ENCODE assay signal across 8 cellular contexts in genomic region chr12:31118831-31119530, GRCh38. TPM values are rescaled to one million over a fixed set of nuclear protein-coding genes. Genes with fewer than 3 reads are reported as not detected.
DNase-seq lines count a peak whose midpoint lies in the region; ATAC-seq and TF ChIP-seq lines count a peak whose summit lies in the region.

No MANE protein-coding gene starts in this region.

- in situ Hi-C loops in gastrocnemius medialis (cut with MboI; ENCODE audit: low sequenced_read_pairs in 4 of 4): loop anchor here in 1 of 4 donors (25.0 kb wide), 1 partner anchor 118 kb away; no protein-coding TSS in a partner anchor

- no peaks in the 10 kb centered on the region for H3K9me3 ChIP-seq in heart right ventricle
- H3K9me3 ChIP-seq in gastrocnemius medialis: no peaks in the 10 kb centered on the region

- H3K4me3 ChIP-seq in WI38 (ENCODE audit: low read depth, low read length) (peak overlapping the region; percentile 17), heart right ventricle (peak overlapping the region in 8 of 10 donors; percentile 10 to 35 (median 20)), gastrocnemius medialis (peak overlapping the region; percentile 19 to 58 (median 45))

- peak; percentile 74 for DNase-seq in activated effector memory CD4-positive, alpha-beta T cell treated with anti-CD3 and anti-CD28 coated beads, Interleukin-2, amount 50 U/mL, for 16 hours
- no peak for DNase-seq in activated effector memory CD4-positive, alpha-beta T cell treated with Interleukin-2 at 50 U/mL for 16 hours
- peak; percentile 64 for DNase-seq in NCI-H1092 treated with DMSO at 0.1 percent for 48 hours (lab: John Stamatoyannopoulos, UW)
- DNase-seq in heart right ventricle: no peak
- no peak for DNase-seq in gastrocnemius medialis

- no peak for TF ChIP-seq CTCF in WI38 (IDR thresholded peaks at IDR 0.05; ENCODE audit: low read depth, low read length)
- no peak for TF ChIP-seq CTCF in heart right ventricle (IDR thresholded peaks at IDR 0.05)
- no peak for TF ChIP-seq CTCF in gastrocnemius medialis (IDR thresholded peaks at IDR 0.05 in 4 of 5, conservative IDR thresholded peaks at IDR 0.05 in 1 of 5)

- H3K27me3 ChIP-seq in heart right ventricle (peaks cover 0 to 58% (median 33%) of the 10 kb centered on the region in 7 donors), gastrocnemius medialis (peaks cover 20 to 24% (median 20%) of the 10 kb centered on the region in 3 donors)

- H3K36me3 ChIP-seq in heart right ventricle (no peaks in the 10 kb centered on the region), gastrocnemius medialis (no peaks in the 10 kb centered on the region)

- 9 to 23% methylated on average over 29 to 38 of the region's 38 CpGs for WGBS in heart right ventricle, 2 donors

- H3K4me1 ChIP-seq in heart right ventricle (peaks cover 0 to 29% (median 19%) of the 10 kb centered on the region in 9 donors), gastrocnemius medialis (peaks cover 0 to 28% of the 10 kb centered on the region in 2 donors)

- no peak for TF ChIP-seq POLR2A in gastrocnemius medialis (IDR thresholded peaks at IDR 0.05)

- intact Hi-C loops in heart right ventricle (cut with DNase I): loop anchor here in 2 of 10 donors (5.0 to 10.0 kb wide), 3 partner anchors 116 to 403 kb away; no protein-coding TSS in a partner anchor
- intact Hi-C loops in gastrocnemius medialis (cut with DNase I; ENCODE audit: low total_unique reads): loop anchor here (5.0 kb wide), 1 partner anchor 153 kb away; no protein-coding TSS in a partner anchor

- peak in 5 of 8 donors; percentile 45 to 67 (median 54) for ATAC-seq in heart right ventricle
- no peak for ATAC-seq in gastrocnemius medialis
- ATAC-seq in HG03097 (IDR thresholded peaks at IDR 0.05; ENCODE audit: low FRiP score, unreplicated experiment): no peak
- no peak for ATAC-seq in GM18861 (IDR thresholded peaks at IDR 0.05; ENCODE audit: unreplicated experiment)

- H3K27ac ChIP-seq in heart right ventricle (no peak overlapping the region), gastrocnemius medialis (no peak overlapping the region)

RNA-seq across cellular contexts. Expression of gene DDX11, which starts 45.3 kb away (rescaled TPM):
- total RNA-seq in heart right ventricle (10 to 100 TPM in 2 of 10 donors, 1 to 10 TPM in 8; 3.0 to 13.4 (median 5.8) TPM), gastrocnemius medialis (10 to 100 TPM in 2 of 4 donors, 1 to 10 TPM in 2; 5.1 to 29.8 (median 13.3) TPM)
- polyA plus RNA-seq in heart right ventricle: 10 to 100 TPM in 1 of 2 donors, 1 to 10 TPM in 1; 5.4 to 16.1 TPM

Comparison
In these comparisons a context has a peak if more than half of its experiments do, and no peak if none do; other contexts are left out.
1. DNase-seq: peak in activated effector memory CD4-positive, alpha-beta T cell treated with anti-CD3 and anti-CD28 coated beads, Interleukin-2, amount 50 U/mL, for 16 hours (single experiment) and NCI-H1092 treated with DMSO at 0.1 percent for 48 hours (single experiment); none in activated effector memory CD4-positive, alpha-beta T cell treated with Interleukin-2 at 50 U/mL for 16 hours (single experiment), heart right ventricle (0 of 2) and gastrocnemius medialis (0 of 2).
2. ATAC-seq: peak in heart right ventricle (5 of 8); none in gastrocnemius medialis (0 of 2), HG03097 (single experiment) and GM18861 (single experiment).
3. Peak in every context shown above with its lines, with median percentiles within 50 percentile points of each other: H3K4me3 ChIP-seq.